In genomic region chr5:175654807-175655206, GRCh38 we compare ENCODE assay signal across 1 cellular context.
TF ChIP-seq lines count a peak whose summit lies in the region.

No MANE protein-coding gene starts in this region.

TF ChIP-seq in K562, 482 proteins besides CTCF, POLR2A, EP300 and RAD21 (continued from another document):
- TF ChIP-seq SAP30 (IDR thresholded peaks at IDR 0.05; ENCODE audit: borderline replicate concordance, insufficient read depth, low read depth, low read length, poor library complexity, severe bottlenecking): no peak
- TF ChIP-seq PURB (CRISPR knock-in tag; IDR thresholded peaks at IDR 0.05; ENCODE audit: low read depth): no peak
TF ChIP-seq in K562: peak in this region for 4.
